ENCODE assay signal across 12 cellular contexts in genomic region chr4:27218013-27218412, GRCh38.
"Had no signal": no experiment of that assay in that cellular context is flagged by ENCODE, and none has a peak within 500 bp of the region (broad histone marks: within the 10 kb centered on the region; RNA-seq: fewer than 3 reads in every experiment).

No MANE protein-coding gene starts in this region.

- H3K27ac ChIP-seq: right atrium auricular region, tibial nerve had no signal

- H3K36me3 ChIP-seq: right atrium auricular region, tibial nerve had no signal

- H3K4me1 ChIP-seq: right atrium auricular region, tibial nerve had no signal

- H3K9me3 ChIP-seq: right atrium auricular region, tibial nerve had no signal

- DNase-seq: activated CD4-positive, alpha-beta T cell treated with anti-CD3 and anti-CD28 coated beads, Interleukin-2, amount 50 U/mL, for 48 hours; activated CD4-positive, CD25-positive, alpha-beta regulatory T cell treated with anti-CD3 and anti-CD28 coated beads, Interleukin-2, amount 50 U/mL, for 72 hours; activated CD8-positive, alpha-beta memory T cell treated with anti-CD3 and anti-CD28 coated beads, Interleukin-2, amount 10 ng/mL, durations not matched to agents 7 days and 5 days; activated gamma-delta T cell; activated T-cell treated with anti-CD3 and anti-CD28 coated beads, Interleukin-2, amount 50 U/mL, for 4 hours; left cardiac atrium; naive thymus-derived CD4-positive, alpha-beta T cell; posterior cingulate gyrus had no signal

- ATAC-seq: activated CD8-positive, alpha-beta memory T cell treated with anti-CD3 and anti-CD28 coated beads, Interleukin-2, amount 10 ng/mL, durations not matched to agents 7 days and 5 days; activated T-cell treated with anti-CD3 and anti-CD28 coated beads, Interleukin-2, amount 50 U/mL, for 4 hours; naive thymus-derived CD4-positive, alpha-beta T cell; stimulated activated effector memory CD8-positive, alpha-beta T cell treated with anti-CD3 and anti-CD28 coated beads, Interleukin-12 subunit alpha, Interleukin-12 subunit beta, amount 100 ng/mL, for 72 hours had no signal

- H3K27me3 ChIP-seq: right atrium auricular region, tibial nerve had no signal

- H3K4me3 ChIP-seq: lung, right atrium auricular region, tibial nerve had no signal
